9 cellular contexts compared by ENCODE assay signal in the genomic region with DNA sequence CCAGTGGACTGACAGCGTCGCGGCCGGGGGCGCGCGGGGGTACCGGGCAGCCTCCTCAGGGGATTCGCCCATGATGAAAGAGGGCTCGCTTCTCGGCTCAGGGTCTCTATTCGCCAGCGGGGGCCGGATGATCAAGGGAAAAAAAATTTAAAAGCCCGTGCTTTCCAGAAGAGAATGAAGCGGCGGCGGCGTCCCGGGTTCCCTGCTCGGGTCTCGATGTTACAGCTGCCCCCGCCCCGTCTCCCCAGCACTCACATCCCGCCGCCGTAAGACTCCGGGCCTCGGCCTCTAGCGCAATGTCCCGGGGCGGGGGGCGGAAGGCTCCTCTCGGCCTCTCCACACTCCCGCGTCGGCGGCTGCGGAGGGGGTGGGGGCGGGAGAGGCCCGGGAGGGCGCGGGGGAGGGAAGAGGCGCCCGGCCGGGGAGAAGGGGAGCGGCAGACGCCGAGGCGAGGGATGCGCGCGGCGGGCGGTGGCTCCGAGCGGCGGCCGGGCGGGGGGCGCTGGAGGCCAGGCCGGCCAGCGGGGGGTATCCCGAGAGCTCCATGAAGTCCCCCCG. TPM values are rescaled to one million over a fixed set of nuclear protein-coding genes. Genes with fewer than 3 reads are reported as not detected.
A peak's percentile ranks its signal among the peaks of the same experiment; 100 is the strongest.
DNase-seq lines count a peak whose midpoint lies in the region; ATAC-seq and TF ChIP-seq lines count a peak whose summit lies in the region.
"Had no signal": no experiment of that assay in that cellular context is flagged by ENCODE, and none has a peak within 500 bp of the region (broad histone marks: within the 10 kb centered on the region; RNA-seq: fewer than 3 reads in every experiment).

No MANE protein-coding gene starts in this region.

- H3K4me3 ChIP-seq in gastrocnemius medialis: peak overlapping the region; percentile 57 to 66 (median 62)

- DNase-seq in HEK293T (ENCODE audit: extremely low spot score) (peak; percentile 43), left cardiac atrium (no peak), gastrocnemius medialis (no peak), AML-193 (lab: John Stamatoyannopoulos, UW) (no peak)
- peak; percentile 14 for DNase-seq in activated T-cell treated with anti-CD3 and anti-CD28 coated beads, Interleukin-2, amount 50 U/mL, for 4 hours

- peak overlapping the region; percentile 56 for H3K4me3 Mint-ChIP-seq in activated T-cell treated with anti-CD3 and anti-CD28 coated beads, Interleukin-2, amount 50 U/mL, for 4 hours

- no peaks in the 10 kb centered on the region for H3K9me3 Mint-ChIP-seq in activated T-cell treated with anti-CD3 and anti-CD28 coated beads, Interleukin-2, amount 50 U/mL, for 4 hours

- no peaks in the 10 kb centered on the region for H3K36me3 Mint-ChIP-seq in activated T-cell treated with anti-CD3 and anti-CD28 coated beads, Interleukin-2, amount 50 U/mL, for 4 hours (ENCODE audit: insufficient read depth)

- in situ Hi-C loops in gastrocnemius medialis (cut with MboI; ENCODE audit: low sequenced_read_pairs in 4 of 4): no loop called here

- POLR2A ChIA-PET in HEK293T (lab: Yijun Ruan, JAX): interaction anchor here (1.0 to 1.4 kb wide), 2 partner anchors 11 to 499 kb away, joined by 3 to 4 read pairs; a partner anchor contains a TSS

- H3K4me1 Mint-ChIP-seq in activated T-cell treated with anti-CD3 and anti-CD28 coated beads, Interleukin-2, amount 50 U/mL, for 4 hours (ENCODE audit: low read depth): peaks cover 3% of the 10 kb centered on the region

- intact Hi-C loops in left cardiac atrium (cut with DNase I) (no loop called here), gastrocnemius medialis (cut with DNase I; ENCODE audit: low total_unique reads) (no loop called here)

- TF ChIP-seq POLR2A in gastrocnemius medialis (IDR thresholded peaks at IDR 0.05): no peak

- TF ChIP-seq CTCF in gastrocnemius medialis (IDR thresholded peaks at IDR 0.05 in 4 of 5, conservative IDR thresholded peaks at IDR 0.05 in 1 of 5): no peak

- peaks cover 5 to 17% of the 10 kb centered on the region in 2 donors for H3K4me1 ChIP-seq in gastrocnemius medialis

- no peaks in the 10 kb centered on the region for H3K36me3 ChIP-seq in gastrocnemius medialis

- CTCF ChIA-PET in HEK293T (lab: Yijun Ruan, JAX): no interaction called here

- ATAC-seq in activated T-cell treated with anti-CD3 and anti-CD28 coated beads, Interleukin-2, amount 50 U/mL, for 4 hours: peak; percentile 34 to 38
- ATAC-seq in left cardiac atrium (peak; percentile 54 to 67), gastrocnemius medialis (peak in 1 of 2 donors; percentile 36), HG03280 (IDR thresholded peaks at IDR 0.05; ENCODE audit: unreplicated experiment) (no peak), GM19467 (IDR thresholded peaks at IDR 0.05; ENCODE audit: unreplicated experiment) (no peak), HG03097 (IDR thresholded peaks at IDR 0.05; ENCODE audit: low FRiP score, unreplicated experiment) (no peak)

- H3K27me3 Mint-ChIP-seq in activated T-cell treated with anti-CD3 and anti-CD28 coated beads, Interleukin-2, amount 50 U/mL, for 4 hours (ENCODE audit: low read depth): peaks cover 48% of the 10 kb centered on the region

- no peaks in the 10 kb centered on the region for H3K9me3 ChIP-seq in gastrocnemius medialis

- H3K27me3 ChIP-seq in gastrocnemius medialis: peaks cover 7 to 34% (median 19%) of the 10 kb centered on the region in 3 donors

- H3K27ac ChIP-seq in gastrocnemius medialis: peak overlapping the region; percentile 63 to 73 (median 71)

TF ChIP-seq in HEK293T, 16 proteins besides CTCF, POLR2A, EP300 and RAD21:
- TF ChIP-seq FOXK2 (IDR thresholded peaks at IDR 0.05) (no peak), FOXA1 (IDR thresholded peaks at IDR 0.05) (no peak), TARDBP (IDR thresholded peaks at IDR 0.05) (no peak), ZNF384 (IDR thresholded peaks at IDR 0.05) (no peak), HDGF (IDR thresholded peaks at IDR 0.05; ENCODE audit: borderline replicate concordance) (no peak), FOXM1 (IDR thresholded peaks at IDR 0.05; ENCODE audit: borderline replicate concordance) (no peak), SP1 (IDR thresholded peaks at IDR 0.05) (no peak), ARNT (IDR thresholded peaks at IDR 0.05) (no peak), BHLHE40 (IDR thresholded peaks at IDR 0.05; ENCODE audit: borderline replicate concordance) (no peak), SUZ12 (IDR thresholded peaks at IDR 0.05) (no peak), LEF1 (IDR thresholded peaks at IDR 0.05; ENCODE audit: borderline replicate concordance) (no peak), ELF4 (IDR thresholded peaks at IDR 0.05) (no peak), L3MBTL2 (conservative IDR thresholded peaks at IDR 0.05) (no peak)

RNA-seq across cellular contexts. Expression of a gene that starts 4.4 kb away (rescaled TPM):
- not detected for total RNA-seq in activated T-cell treated with anti-CD3 and anti-CD28 coated beads, Interleukin-2, amount 50 U/mL, for 4 hours
- total RNA-seq in left cardiac atrium (10 to 100 TPM in 1 of 2 donors, 1 to 10 TPM in 1; 5.4 to 10.0 TPM), gastrocnemius medialis (1 to 10 TPM; 2.3 to 7.9 (median 7.3) TPM)

RNA-seq across cellular contexts. Expression of a gene that starts 18.7 kb away (rescaled TPM):
- total RNA-seq in activated T-cell treated with anti-CD3 and anti-CD28 coated beads, Interleukin-2, amount 50 U/mL, for 4 hours: not detected
- total RNA-seq in left cardiac atrium (100 to 1,000 TPM; 157 to 557 TPM), gastrocnemius medialis (100 to 1,000 TPM in 2 of 4 donors, 10 to 100 TPM in 2; 42.5 to 544 (median 281) TPM)
- total RNA-seq: LHCN-M2 had no signal

Comparison
In these comparisons a context has a peak if more than half of its experiments do, and no peak if none do; other contexts are left out.
1. DNase-seq: peak in HEK293T (single experiment) and activated T-cell treated with anti-CD3 and anti-CD28 coated beads, Interleukin-2, amount 50 U/mL, for 4 hours (single experiment); none in left cardiac atrium (single experiment), gastrocnemius medialis (0 of 2) and AML-193 (0 of 2).
2. ATAC-seq: peak in activated T-cell treated with anti-CD3 and anti-CD28 coated beads, Interleukin-2, amount 50 U/mL, for 4 hours (2 of 2) and left cardiac atrium (2 of 2); none in HG03280 (single experiment), GM19467 (single experiment) and HG03097 (single experiment).
3. RNA of a gene that starts 18.7 kb away (total RNA-seq): 157 to 557 TPM in left cardiac atrium and 42.5 to 544 TPM in gastrocnemius medialis; not detected in activated T-cell treated with anti-CD3 and anti-CD28 coated beads, Interleukin-2, amount 50 U/mL, for 4 hours; every median in the first group is over 10 times any median in the second.